34 cellular contexts compared by ENCODE assay signal in genomic region chr4:120080533-120080932, GRCh38.
"Had no signal": no experiment of that assay in that cellular context is flagged by ENCODE, and none has a peak within 500 bp of the region (broad histone marks: within the 10 kb centered on the region; RNA-seq: fewer than 3 reads in every experiment).

No MANE protein-coding gene starts in this region.

- H3K27ac Mint-ChIP-seq: activated CD4-positive, alpha-beta memory T cell treated with anti-CD3 and anti-CD28 coated beads, Interleukin-2, amount 10 ng/mL, durations not matched to agents 7 days and 5 days; activated CD4-positive, alpha-beta T cell treated with anti-CD3 and anti-CD28 coated beads for 36 hours; activated CD4-positive, alpha-beta T cell treated with anti-CD3 and anti-CD28 coated beads, Interleukin-2, amount 10 ng/mL, durations not matched to agents 7 days and 5 days; activated naive CD8-positive, alpha-beta T cell; activated naive CD8-positive, alpha-beta T cell treated with anti-CD3 and anti-CD28 coated beads, Interleukin-2, amount 50 U/mL, for 24 hours; activated T-cell treated with anti-CD3 and anti-CD28 coated beads, Interleukin-2, amount 50 U/mL, for 24 hours; activated T-cell treated with anti-CD3 and anti-CD28 coated beads, Interleukin-2, amount 50 U/mL, for 72 hours; dendritic cell treated with granulocyte-macrophage colony-stimulating factor and Interleukin-4, amounts not matched to agents 40 ng/mL and 50 ng/mL, for 4 days; effector memory CD8-positive, alpha-beta T cell had no signal

- H3K9me3 Mint-ChIP-seq: activated CD4-positive, alpha-beta memory T cell treated with anti-CD3 and anti-CD28 coated beads, Interleukin-2, amount 10 ng/mL, durations not matched to agents 7 days and 5 days; activated CD4-positive, alpha-beta T cell treated with anti-CD3 and anti-CD28 coated beads, Interleukin-2, amount 10 ng/mL, durations not matched to agents 7 days and 5 days; activated naive CD8-positive, alpha-beta T cell treated with anti-CD3 and anti-CD28 coated beads, Interleukin-2, amount 50 U/mL, for 24 hours; activated T-cell treated with anti-CD3 and anti-CD28 coated beads, Interleukin-2, amount 50 U/mL, for 24 hours; activated T-cell treated with anti-CD3 and anti-CD28 coated beads, Interleukin-2, amount 50 U/mL, for 72 hours; dendritic cell treated with granulocyte-macrophage colony-stimulating factor and Interleukin-4, amounts not matched to agents 40 ng/mL and 50 ng/mL, for 4 days; effector memory CD8-positive, alpha-beta T cell had no signal

- H3K27me3 Mint-ChIP-seq: activated naive CD8-positive, alpha-beta T cell treated with anti-CD3 and anti-CD28 coated beads, Interleukin-2, amount 50 U/mL, for 24 hours; effector memory CD8-positive, alpha-beta T cell had no signal

- ATAC-seq: activated CD4-positive, alpha-beta T cell treated with anti-CD3 and anti-CD28 coated beads for 36 hours; activated naive CD8-positive, alpha-beta T cell treated with anti-CD3 and anti-CD28 coated beads, Interleukin-2, amount 50 U/mL, for 24 hours; activated T-cell treated with anti-CD3 and anti-CD28 coated beads, Interleukin-2, amount 50 U/mL, for 72 hours; body of pancreas; effector memory CD8-positive, alpha-beta T cell; gastroesophageal sphincter; heart right ventricle had no signal

- H3K36me3 ChIP-seq: adrenal gland, cardiac muscle cell, esophagus squamous epithelium, gastroesophageal sphincter, heart right ventricle had no signal

- H3K27me3 ChIP-seq: adrenal gland, body of pancreas, cardiac muscle cell, esophagus squamous epithelium, gastroesophageal sphincter, heart right ventricle, hepatocyte had no signal

- DNase-seq: activated CD4-positive, alpha-beta memory T cell treated with anti-CD3 and anti-CD28 coated beads, Interleukin-2, amount 10 ng/mL, durations not matched to agents 7 days and 5 days; activated CD4-positive, alpha-beta T cell treated with anti-CD3 and anti-CD28 coated beads for 36 hours; activated CD4-positive, alpha-beta T cell treated with anti-CD3 and anti-CD28 coated beads, Interleukin-2, amount 10 ng/mL, durations not matched to agents 7 days and 5 days; activated CD4-positive, alpha-beta T cell treated with anti-CD3 and anti-CD28 coated beads, Interleukin-2, amount 50 U/mL, for 4 hours; activated CD4-positive, CD25-positive, alpha-beta regulatory T cell; activated CD4-positive, CD25-positive, alpha-beta regulatory T cell treated with anti-CD3 and anti-CD28 coated beads, Interleukin-2, amount 50 U/mL, for 72 hours; activated CD8-positive, alpha-beta memory T cell treated with anti-CD3 and anti-CD28 coated beads, Interleukin-2, amount 50 U/mL, for 48 hours; activated effector memory CD4-positive, alpha-beta T cell treated with Interleukin-2 at 50 U/mL for 16 hours; activated gamma-delta T cell treated with Interleukin-2 at 50 U/mL for 16 hours; activated naive CD4-positive, alpha-beta T cell treated with anti-CD3 and anti-CD28 coated beads, Interleukin-2, amount 50 U/mL, for 16 hours; activated naive CD4-positive, alpha-beta T cell treated with Interleukin-2 at 50 U/mL for 16 hours; activated naive CD8-positive, alpha-beta T cell treated with anti-CD3 and anti-CD28 coated beads, Interleukin-2, amount 50 U/mL, for 24 hours; activated T-cell treated with anti-CD3 and anti-CD28 coated beads for 4 hours; activated T-cell treated with anti-CD3 and anti-CD28 coated beads, Interleukin-2, amount 50 U/mL, for 24 hours; activated T-cell treated with anti-CD3 and anti-CD28 coated beads, Interleukin-2, amount 50 U/mL, for 72 hours; adrenal gland; amygdala; aorta; body of pancreas; central memory CD4-positive, alpha-beta T cell; cerebellar nuclear complex; effector CD4-positive, alpha-beta T cell; effector memory CD8-positive, alpha-beta T cell; esophagus squamous epithelium; foreskin melanocyte; heart right ventricle; T-helper 2 cell had no signal

- H3K9me3 ChIP-seq: adrenal gland, body of pancreas, esophagus squamous epithelium, gastroesophageal sphincter, heart right ventricle had no signal

- H3K4me3 Mint-ChIP-seq: activated CD4-positive, alpha-beta memory T cell treated with anti-CD3 and anti-CD28 coated beads, Interleukin-2, amount 10 ng/mL, durations not matched to agents 7 days and 5 days; activated CD4-positive, alpha-beta T cell treated with anti-CD3 and anti-CD28 coated beads for 36 hours; activated CD4-positive, alpha-beta T cell treated with anti-CD3 and anti-CD28 coated beads, Interleukin-2, amount 10 ng/mL, durations not matched to agents 7 days and 5 days; activated naive CD8-positive, alpha-beta T cell; activated naive CD8-positive, alpha-beta T cell treated with anti-CD3 and anti-CD28 coated beads, Interleukin-2, amount 50 U/mL, for 24 hours; activated T-cell treated with anti-CD3 and anti-CD28 coated beads, Interleukin-2, amount 50 U/mL, for 24 hours; activated T-cell treated with anti-CD3 and anti-CD28 coated beads, Interleukin-2, amount 50 U/mL, for 72 hours; dendritic cell treated with granulocyte-macrophage colony-stimulating factor and Interleukin-4, amounts not matched to agents 40 ng/mL and 50 ng/mL, for 4 days; effector memory CD8-positive, alpha-beta T cell had no signal

- H3K27ac ChIP-seq: adrenal gland, body of pancreas, cardiac muscle cell, coronary artery, epithelial cell of prostate, esophagus squamous epithelium, gastroesophageal sphincter, heart right ventricle, hepatocyte had no signal

- H3K4me3 ChIP-seq: adrenal gland, body of pancreas, cardiac muscle cell, coronary artery, esophagus squamous epithelium, gastroesophageal sphincter, heart right ventricle, hepatocyte had no signal

- H3K36me3 Mint-ChIP-seq: activated naive CD8-positive, alpha-beta T cell had no signal

- H3K4me1 Mint-ChIP-seq: activated CD4-positive, alpha-beta memory T cell treated with anti-CD3 and anti-CD28 coated beads, Interleukin-2, amount 10 ng/mL, durations not matched to agents 7 days and 5 days; activated CD4-positive, alpha-beta T cell treated with anti-CD3 and anti-CD28 coated beads for 36 hours; activated CD4-positive, alpha-beta T cell treated with anti-CD3 and anti-CD28 coated beads, Interleukin-2, amount 10 ng/mL, durations not matched to agents 7 days and 5 days; activated naive CD8-positive, alpha-beta T cell treated with anti-CD3 and anti-CD28 coated beads, Interleukin-2, amount 50 U/mL, for 24 hours had no signal

- H3K4me1 ChIP-seq: adrenal gland, body of pancreas, esophagus squamous epithelium, gastroesophageal sphincter had no signal
